In genomic region chr19:18364826-18365528, GRCh38 we compare ENCODE assay signal across 9 cellular contexts. TPM values are rescaled to one million over a fixed set of nuclear protein-coding genes. Genes with fewer than 3 reads are reported as not detected.
DNase-seq lines count a peak whose midpoint lies in the region; ATAC-seq and TF ChIP-seq lines count a peak whose summit lies in the region.
"Had no signal": no experiment of that assay in that cellular context is flagged by ENCODE, and none has a peak within 500 bp of the region (broad histone marks: within the 10 kb centered on the region; RNA-seq: fewer than 3 reads in every experiment).

No MANE protein-coding gene starts in this region.

- no peaks in the 10 kb centered on the region for H3K4me1 Mint-ChIP-seq in activated CD8-positive, alpha-beta T cell treated with anti-CD3 and anti-CD28 coated beads for 36 hours (ENCODE audit: low read depth)

- CTCF ChIA-PET in activated CD8-positive, alpha-beta T cell treated with anti-CD3 and anti-CD28 coated beads for 36 hours (lab: Charles Lee) = interaction anchor here (1.0 to 13.0 kb wide), 5 partner anchors 23 to 113 kb away, joined by 3 to 90 read pairs (median 5); partner anchors contain the start of genes GDF15 and LSM4

- no peak overlapping the region for H3K4me3 Mint-ChIP-seq in activated CD8-positive, alpha-beta T cell treated with anti-CD3 and anti-CD28 coated beads for 36 hours
- H3K4me3 Mint-ChIP-seq: activated B cell treated with CpG ODN at 0.5 μM for 24 hours had no signal

- no peaks in the 10 kb centered on the region for H3K27me3 Mint-ChIP-seq in activated CD8-positive, alpha-beta T cell treated with anti-CD3 and anti-CD28 coated beads for 36 hours
- H3K27me3 Mint-ChIP-seq: activated B cell treated with CpG ODN at 0.5 μM for 24 hours had no signal

- no peaks in the 10 kb centered on the region for H3K9me3 ChIP-seq in heart left ventricle

- intact Hi-C loops in activated CD8-positive, alpha-beta T cell treated with anti-CD3 and anti-CD28 coated beads for 36 hours (cut with micrococcal nuclease) = no loop called here
- intact Hi-C loops in heart left ventricle (cut with DNase I) = no loop called here

- peak overlapping the region in 3 of 12 donors; percentile 2 to 28 (median 19) for H3K4me3 ChIP-seq in heart left ventricle

- H3K27ac Mint-ChIP-seq in activated CD8-positive, alpha-beta T cell treated with anti-CD3 and anti-CD28 coated beads for 36 hours = peak overlapping the region; percentile 10
- H3K27ac Mint-ChIP-seq: activated B cell treated with CpG ODN at 0.5 μM for 24 hours had no signal

- H3K4me1 ChIP-seq in heart left ventricle = peaks cover 0 to 33% (median 17%) of the 10 kb centered on the region in 12 donors

- DNase-seq in ELR (ENCODE audit: low read depth) = peak; percentile 99
- DNase-seq in NCI-H146 (lab: John Stamatoyannopoulos, UW) = peak; percentile 88
- peak; percentile 15 for DNase-seq in activated CD8-positive, alpha-beta T cell treated with anti-CD3 and anti-CD28 coated beads for 36 hours
- peak in 4 of 5 donors; percentile 70 to 85 (median 82) for DNase-seq in heart left ventricle
- peak; percentile 52 for DNase-seq in putamen (ENCODE audit: low spot score)
- no peak for DNase-seq in NCI-H1092 (lab: John Stamatoyannopoulos, UW)
- DNase-seq in stimulated activated CD4-positive, alpha-beta T cell treated with anti-CD3 and anti-CD28 coated beads, Interleukin-2, amount 100 ng/mL, for 48 hours = no peak
- DNase-seq: activated B cell treated with CpG ODN at 0.5 μM for 24 hours had no signal

- H3K9me3 Mint-ChIP-seq in activated CD8-positive, alpha-beta T cell treated with anti-CD3 and anti-CD28 coated beads for 36 hours = no peaks in the 10 kb centered on the region
- H3K9me3 Mint-ChIP-seq: activated B cell treated with CpG ODN at 0.5 μM for 24 hours had no signal

- peak overlapping the region; percentile 43 to 90 (median 78) for H3K27ac ChIP-seq in heart left ventricle

- no peak for TF ChIP-seq POLR2A in heart left ventricle (IDR thresholded peaks at IDR 0.05)

- H3K36me3 ChIP-seq in heart left ventricle = peaks cover 0 to 35% (median 25%) of the 10 kb centered on the region in 9 donors

- H3K36me3 Mint-ChIP-seq in activated CD8-positive, alpha-beta T cell treated with anti-CD3 and anti-CD28 coated beads for 36 hours (ENCODE audit: low read depth) = peaks cover 15% of the 10 kb centered on the region

- TF ChIP-seq CTCF in activated CD8-positive, alpha-beta T cell treated with anti-CD3 and anti-CD28 coated beads for 36 hours (IDR thresholded peaks at IDR 0.05) = no peak
- no peak for TF ChIP-seq CTCF in heart left ventricle (IDR thresholded peaks at IDR 0.05)

- ATAC-seq in activated CD8-positive, alpha-beta T cell treated with anti-CD3 and anti-CD28 coated beads for 36 hours = no peak
- ATAC-seq in heart left ventricle (peak; percentile 53 to 92 (median 72)), HG03139 (IDR thresholded peaks at IDR 0.05; ENCODE audit: unreplicated experiment) (no peak)

- 2 to 9% (median 7%) methylated on average over 12 to 15 of the region's 15 CpGs for WGBS in heart left ventricle, 4 donors

- no peaks in the 10 kb centered on the region for H3K27me3 ChIP-seq in heart left ventricle

- POLR2A ChIA-PET in activated CD8-positive, alpha-beta T cell treated with anti-CD3 and anti-CD28 coated beads for 36 hours (lab: Charles Lee) = no interaction called here

RNA-seq across cellular contexts. Expression of gene GDF15, which starts 21.0 kb away (rescaled TPM):
- total RNA-seq in activated CD8-positive, alpha-beta T cell treated with anti-CD3 and anti-CD28 coated beads for 36 hours = not detected
- total RNA-seq in heart left ventricle = 1 to 10 TPM in 4 of 9 donors, under 1 TPM in 5; 0.69 to 5.7 (median 0.99) TPM
- under 1 TPM; 0.33 to 0.50 TPM for polyA plus RNA-seq in heart left ventricle
- total RNA-seq: activated B cell treated with CpG ODN at 0.5 μM for 24 hours had no signal

RNA-seq across cellular contexts. Expression of gene PGPEP1, which starts 24.6 kb away (rescaled TPM):
- 10 to 100 TPM; 21.7 to 23.9 TPM for total RNA-seq in activated CD8-positive, alpha-beta T cell treated with anti-CD3 and anti-CD28 coated beads for 36 hours
- total RNA-seq in heart left ventricle = 10 to 100 TPM; 22.5 to 58.6 (median 44.6) TPM
- polyA plus RNA-seq in heart left ventricle = 10 to 100 TPM; 26.7 to 31.8 TPM

RNA-seq across cellular contexts. Expression of gene LRRC25, which starts 32.4 kb away (rescaled TPM):
- total RNA-seq in activated CD8-positive, alpha-beta T cell treated with anti-CD3 and anti-CD28 coated beads for 36 hours = not detected
- total RNA-seq in heart left ventricle = 10 to 100 TPM in 2 of 9 donors, 1 to 10 TPM in 6, under 1 TPM in 1; 0.83 to 33.0 (median 3.1) TPM
- polyA plus RNA-seq in heart left ventricle = 1 to 10 TPM in 1 of 2 donors, under 1 TPM in 1; 0.88 to 2.8 TPM

RNA-seq across cellular contexts. Expression of gene LSM4, which starts 42.1 kb away (rescaled TPM):
- 100 to 1,000 TPM; 426 to 433 TPM for total RNA-seq in activated CD8-positive, alpha-beta T cell treated with anti-CD3 and anti-CD28 coated beads for 36 hours
- total RNA-seq in heart left ventricle = 100 to 1,000 TPM in 5 of 9 donors, 10 to 100 TPM in 4; 65.8 to 167 (median 101) TPM
- polyA plus RNA-seq in heart left ventricle = 100 to 1,000 TPM; 127 to 171 TPM

RNA-seq across cellular contexts. Expression of gene SSBP4, which starts 54.2 kb away (rescaled TPM):
- 100 to 1,000 TPM in 1 of 2 experiments, 10 to 100 TPM in 1; 98.2 to 102 TPM for total RNA-seq in activated CD8-positive, alpha-beta T cell treated with anti-CD3 and anti-CD28 coated beads for 36 hours
- total RNA-seq in heart left ventricle = 10 to 100 TPM; 23.5 to 89.8 (median 29.4) TPM
- polyA plus RNA-seq in heart left ventricle = 10 to 100 TPM; 29.1 to 37.3 TPM

Comparison
In these comparisons a context has a peak if more than half of its experiments do, and no peak if none do; other contexts are left out.
1. DNase-seq: peak in ELR (single experiment), NCI-H146 (single experiment), activated CD8-positive, alpha-beta T cell treated with anti-CD3 and anti-CD28 coated beads for 36 hours (single experiment), heart left ventricle (4 of 5) and putamen (single experiment); none in NCI-H1092 (single experiment) and stimulated activated CD4-positive, alpha-beta T cell treated with anti-CD3 and anti-CD28 coated beads, Interleukin-2, amount 100 ng/mL, for 48 hours (0 of 2).
2. ATAC-seq: peak in heart left ventricle (4 of 4); none in activated CD8-positive, alpha-beta T cell treated with anti-CD3 and anti-CD28 coated beads for 36 hours (single experiment) and HG03139 (single experiment).